ENCODE assay signal across 9 cellular contexts in the genomic region with DNA sequence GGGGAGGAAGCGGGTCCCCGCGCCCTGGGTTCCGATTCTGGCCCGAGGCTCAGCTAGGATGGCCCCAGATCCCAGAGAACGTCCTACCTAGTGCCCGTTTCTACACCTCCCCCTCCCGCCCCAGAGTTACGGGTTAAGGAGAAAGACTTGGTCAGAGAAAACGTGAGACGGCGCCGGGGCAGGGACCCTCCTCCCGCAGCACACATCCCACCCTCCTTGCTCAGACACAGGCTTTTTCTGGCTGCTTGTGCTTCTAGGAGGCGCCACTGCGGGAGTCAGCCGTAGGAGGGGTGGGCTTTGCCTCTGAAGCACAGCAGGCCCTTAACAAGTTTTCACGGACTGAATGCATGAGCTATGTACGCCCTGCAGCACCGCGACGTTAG.
A peak's percentile ranks its signal among the peaks of the same experiment; 100 is the strongest.
DNase-seq lines count a peak whose midpoint lies in the region; ATAC-seq and TF ChIP-seq lines count a peak whose summit lies in the region.
"Had no signal": no experiment of that assay in that cellular context is flagged by ENCODE, and none has a peak within 500 bp of the region (broad histone marks: within the 10 kb centered on the region; RNA-seq: fewer than 3 reads in every experiment).

No MANE protein-coding gene starts in this region.

- H3K27me3 ChIP-seq in Peyer's patch (peaks cover 0 to 8% of the 10 kb centered on the region in 2 donors), rectal smooth muscle tissue (ENCODE audit: control insufficient read depth, insufficient read depth, low read length) (peaks cover 17% of the 10 kb centered on the region)

- no peaks in the 10 kb centered on the region for H3K9me3 ChIP-seq in Peyer's patch

- H3K4me3 ChIP-seq in Peyer's patch: peak overlapping the region; percentile 39 to 67 (median 50)
- H3K4me3 ChIP-seq in fibroblast of villous mesenchyme (ENCODE audit: low read depth, low read length): peak overlapping the region; percentile 62
- H3K4me3 ChIP-seq in rectal smooth muscle tissue (ENCODE audit: low read length): peak overlapping the region; percentile 79

- H3K36me3 ChIP-seq in Peyer's patch (no peaks in the 10 kb centered on the region), rectal smooth muscle tissue (ENCODE audit: control insufficient read depth, insufficient read depth, low read length) (no peaks in the 10 kb centered on the region)

- H3K27ac ChIP-seq in Peyer's patch (peak overlapping the region in 1 of 4 donors; percentile 63), rectal smooth muscle tissue (ENCODE audit: low read depth, low read length) (no peak overlapping the region)
- H3K27ac ChIP-seq: 22Rv1 had no signal

- TF ChIP-seq CTCF in Peyer's patch (IDR thresholded peaks at IDR 0.05) (no peak), fibroblast of villous mesenchyme (IDR thresholded peaks at IDR 0.05; ENCODE audit: insufficient read depth, low read depth, low read length) (no peak)

- H3K9ac ChIP-seq in rectal smooth muscle tissue (ENCODE audit: low read length): no peak overlapping the region

- TF ChIP-seq POLR2A in Peyer's patch (IDR thresholded peaks at IDR 0.05): no peak

- H3K4me1 ChIP-seq in Peyer's patch (peaks cover 0 to 11% (median 9%) of the 10 kb centered on the region in 4 donors), rectal smooth muscle tissue (ENCODE audit: control insufficient read depth, insufficient read depth, low read length) (peaks cover 5% of the 10 kb centered on the region)

- ATAC-seq in GM21360 (IDR thresholded peaks at IDR 0.05; ENCODE audit: unreplicated experiment): no peak

- peak; percentile 39 for DNase-seq in NCI-H146 (lab: John Stamatoyannopoulos, UW)
- no peak for DNase-seq in NCI-H146 treated with DMSO at 0.1 percent for 48 hours (lab: John Stamatoyannopoulos, UW; ENCODE audit: unreplicated experiment)
- DNase-seq in Peyer's patch: no peak
- DNase-seq in fibroblast of villous mesenchyme (ENCODE audit: low read depth): no peak
- DNase-seq in stimulated activated CD4-positive, alpha-beta T cell treated with anti-CD3 and anti-CD28 coated beads, Interleukin-2, amount 100 ng/mL, for 48 hours: no peak
- DNase-seq in cortex of kidney (lab: John Stamatoyannopoulos, UW): no peak
